28 cellular contexts compared by ENCODE assay signal in the genomic region with DNA sequence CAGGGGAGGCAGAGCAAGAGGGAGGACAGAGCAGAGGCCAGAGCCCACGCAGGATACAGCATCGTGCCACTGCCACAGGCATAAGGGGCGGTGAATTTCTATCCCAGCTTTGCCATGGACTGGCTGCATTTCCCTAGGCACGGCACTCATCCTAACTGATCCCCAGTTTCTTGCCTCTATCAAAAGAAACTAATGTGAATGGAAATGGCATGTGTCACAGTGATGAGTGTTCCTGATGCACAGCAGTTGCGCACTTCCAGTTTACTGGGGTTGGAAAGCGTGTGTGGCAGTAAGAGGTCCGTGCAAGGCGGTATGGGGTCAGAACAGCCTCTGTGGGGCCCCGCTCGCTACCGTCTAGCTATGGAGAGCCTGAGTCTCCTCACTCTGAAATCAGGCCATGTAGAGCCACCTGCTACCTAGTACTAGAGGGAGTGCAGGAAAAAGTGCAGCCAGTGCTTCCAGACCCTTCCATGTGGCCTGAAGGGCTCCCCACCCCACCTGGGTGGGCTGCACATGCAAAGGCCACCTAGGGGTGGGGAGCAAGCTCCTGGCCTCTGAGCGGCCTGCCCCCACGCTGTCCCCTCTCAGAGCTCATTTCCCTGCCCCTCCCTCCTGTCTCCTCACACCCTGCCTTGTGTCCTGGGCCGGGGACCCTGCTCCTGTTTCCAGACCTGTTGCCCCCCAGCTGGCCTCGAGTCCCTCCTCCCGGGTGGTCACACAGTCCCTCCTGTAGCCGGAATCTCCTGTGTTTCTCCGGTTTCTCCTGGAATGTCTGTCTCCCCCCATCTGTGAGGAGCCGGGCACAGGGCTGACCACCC. TPM values are rescaled to one million over a fixed set of nuclear protein-coding genes. Genes with fewer than 3 reads are reported as not detected.
"Had no signal": no experiment of that assay in that cellular context is flagged by ENCODE, and none has a peak within 500 bp of the region (broad histone marks: within the 10 kb centered on the region; RNA-seq: fewer than 3 reads in every experiment).

No MANE protein-coding gene starts in this region.

- H3K27me3 ChIP-seq: right lobe of liver, tibial nerve had no signal

- H3K4me1 ChIP-seq: esophagus muscularis mucosa, right lobe of liver, tibial nerve had no signal

- H3K36me3 Mint-ChIP-seq: activated naive CD4-positive, alpha-beta T cell treated with anti-CD3 and anti-CD28 coated beads, Interleukin-2, amount 50 U/mL, for 72 hours had no signal

- H3K9me3 Mint-ChIP-seq: activated naive CD4-positive, alpha-beta T cell treated with anti-CD3 and anti-CD28 coated beads, Interleukin-2, amount 50 U/mL, for 72 hours had no signal

- DNase-seq: activated CD4-positive, alpha-beta T cell treated with anti-CD3 and anti-CD28 coated beads for 4 hours; activated CD4-positive, alpha-beta T cell treated with anti-CD3 and anti-CD28 coated beads, Interleukin-2, amount 50 U/mL, for 48 hours; activated CD8-positive, alpha-beta memory T cell treated with anti-CD3 and anti-CD28 coated beads, Interleukin-2, amount 50 U/mL, for 4 hours; activated naive CD4-positive, alpha-beta T cell; activated T-cell treated with anti-CD3 and anti-CD28 coated beads, Interleukin-2, amount 50 U/mL, for 1 hour; dermis blood vessel endothelial cell; effector CD4-positive, alpha-beta T cell; foreskin melanocyte; glutamatergic neuron; left ventricle myocardium superior; mammary epithelial cell; stimulated activated CD4-positive, alpha-beta T cell treated with anti-CD3 and anti-CD28 coated beads, Interleukin-12 subunit alpha, Interleukin-12 subunit beta, amount 100 ng/mL, for 4 hours; stimulated activated CD4-positive, alpha-beta T cell treated with anti-CD3 and anti-CD28 coated beads, Interleukin-4, amount 100 ng/mL, for 1 hour had no signal

- ATAC-seq: activated naive CD4-positive, alpha-beta T cell treated with anti-CD3 and anti-CD28 coated beads, Interleukin-2, amount 50 U/mL, for 72 hours; left ventricle myocardium superior had no signal

- H3K4me3 Mint-ChIP-seq: nephron had no signal

- H3K27me3 Mint-ChIP-seq: progenitor cell of endocrine pancreas had no signal

- H3K4me1 Mint-ChIP-seq: nephron had no signal

- H3K9me3 ChIP-seq: esophagus muscularis mucosa, right lobe of liver had no signal

- H3K4me3 ChIP-seq: esophagus muscularis mucosa, right lobe of liver, tibial nerve had no signal

- H3K36me3 ChIP-seq: esophagus muscularis mucosa, right lobe of liver, tibial nerve had no signal

- H3K27ac ChIP-seq: esophagus muscularis mucosa, right lobe of liver, tibial nerve, VCaP had no signal

- H3K27ac Mint-ChIP-seq: activated naive CD4-positive, alpha-beta T cell treated with anti-CD3 and anti-CD28 coated beads, Interleukin-2, amount 50 U/mL, for 72 hours; nephron; progenitor cell of endocrine pancreas had no signal

RNA-seq across cellular contexts. Expression of a gene that starts 5.0 kb away (rescaled TPM):
- total RNA-seq: activated CD8-positive, alpha-beta memory T cell treated with anti-CD3 and anti-CD28 coated beads for 36 hours; activated naive CD4-positive, alpha-beta T cell treated with anti-CD3 and anti-CD28 coated beads, Interleukin-2, amount 50 U/mL, for 72 hours; bronchial epithelial cell; dermis blood vessel endothelial cell; esophagus muscularis mucosa; left ventricle myocardium superior; mammary epithelial cell; osteocyte; progenitor cell of endocrine pancreas; renal cortical epithelial cell; right lobe of liver; skeletal muscle tissue; T-helper 1 cell treated with Interleukin-12 subunit alpha and Interleukin-12 subunit beta and Interleukin-4 antibody, amounts not matched to agents 30 ng/mL and 1 ng/mL, for 36 hours; temporal lobe; tibial nerve; urinary bladder had no signal
- polyA plus RNA-seq: mammary epithelial cell, urinary bladder had no signal
